Comparison of ENCODE assay signal across 17 cellular contexts in the genomic region with DNA sequence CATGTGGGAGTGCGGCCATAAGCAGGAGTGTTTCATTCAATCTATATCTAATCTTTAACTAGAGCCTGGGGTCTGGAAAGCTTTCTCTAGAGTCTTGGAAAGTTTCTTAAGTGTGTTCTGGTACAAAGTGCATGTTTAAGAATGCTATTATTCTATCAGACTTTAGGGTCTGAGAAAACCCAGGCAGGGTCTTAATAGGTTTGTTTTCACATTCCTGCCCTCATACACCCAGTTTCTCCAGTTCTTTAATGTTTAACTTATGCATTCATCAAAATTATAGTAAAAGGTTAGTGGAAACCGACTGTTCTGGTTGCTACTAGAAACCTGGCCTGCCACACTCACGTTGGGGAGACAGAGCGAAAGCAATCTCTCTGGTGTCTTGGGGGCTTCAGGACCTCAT.
A peak's percentile ranks its signal among the peaks of the same experiment; 100 is the strongest.
DNase-seq lines count a peak whose midpoint lies in the region; ATAC-seq and TF ChIP-seq lines count a peak whose summit lies in the region.
"Had no signal": no experiment of that assay in that cellular context is flagged by ENCODE, and none has a peak within 500 bp of the region (broad histone marks: within the 10 kb centered on the region; RNA-seq: fewer than 3 reads in every experiment).

No MANE protein-coding gene starts in this region.

- no peak overlapping the region for H4K91ac ChIP-seq in mesenchymal stem cell (ENCODE audit: low read length)

- H3K4me1 Mint-ChIP-seq in progenitor cell of endocrine pancreas (ENCODE audit: low read depth) (peaks cover 37% of the 10 kb centered on the region), type B pancreatic cell (ENCODE audit: unreplicated experiment) (no peaks in the 10 kb centered on the region), osteocyte (ENCODE audit: unreplicated experiment) (no peaks in the 10 kb centered on the region)
- H3K4me1 Mint-ChIP-seq: H9, IgD-negative memory B cell had no signal

- H3K4me1 ChIP-seq in Karpas-422 (ENCODE audit: low read length) (no peaks in the 10 kb centered on the region), mesenchymal stem cell (ENCODE audit: control insufficient read depth, insufficient read depth, low read depth, low read length) (peaks cover 2% of the 10 kb centered on the region)

- no peak overlapping the region for H3K18ac ChIP-seq in mesenchymal stem cell (ENCODE audit: low read depth in 1 of 2, low read length in 2 of 2)

- TF ChIP-seq CTCF in progenitor cell of endocrine pancreas (IDR thresholded peaks at IDR 0.05; ENCODE audit: unreplicated experiment) = no peak
- TF ChIP-seq CTCF in type B pancreatic cell (conservative IDR thresholded peaks at IDR 0.05) = no peak
- TF ChIP-seq CTCF in osteocyte (IDR thresholded peaks at IDR 0.05) = no peak
- no peak for TF ChIP-seq CTCF in GM13977 (IDR thresholded peaks at IDR 0.05; ENCODE audit: extremely low read depth, insufficient read depth, missing control alignments)

- H2BK120ac ChIP-seq in mesenchymal stem cell (ENCODE audit: low read depth, low read length) = no peak overlapping the region

- H3K27me3 Mint-ChIP-seq in progenitor cell of endocrine pancreas (no peaks in the 10 kb centered on the region), type B pancreatic cell (no peaks in the 10 kb centered on the region), osteocyte (ENCODE audit: unreplicated experiment) (no peaks in the 10 kb centered on the region)
- H3K27me3 Mint-ChIP-seq: IgD-negative memory B cell had no signal

- H3K36me3 Mint-ChIP-seq in progenitor cell of endocrine pancreas (ENCODE audit: insufficient read depth) = peaks cover 20% of the 10 kb centered on the region
- H3K36me3 Mint-ChIP-seq in type B pancreatic cell = no peaks in the 10 kb centered on the region
- no peaks in the 10 kb centered on the region for H3K36me3 Mint-ChIP-seq in osteocyte (ENCODE audit: unreplicated experiment)
- H3K36me3 Mint-ChIP-seq: IgD-negative memory B cell had no signal

- H3K27me3 ChIP-seq in Karpas-422 (ENCODE audit: low read length) (no peaks in the 10 kb centered on the region), mesenchymal stem cell (ENCODE audit: control insufficient read depth in 1 of 2, insufficient read depth in 1 of 2, low read length in 2 of 2) (no peaks in the 10 kb centered on the region)

- in situ Hi-C loops in GM13977 (cut with MboI; ENCODE audit: low pct_unique_long_range_greater_than_20kb, low sequenced_read_pairs, unreplicated experiment) = no loop called here

- H3K79me1 ChIP-seq in mesenchymal stem cell (replicated peaks; ENCODE audit: low read length, poor library complexity, severe bottlenecking) = no peaks in the 10 kb centered on the region

- no peaks in the 10 kb centered on the region for H3K79me2 ChIP-seq in Karpas-422 (ENCODE audit: low read length)

- H3K36me3 ChIP-seq in Karpas-422 (ENCODE audit: insufficient read depth, low read length) (no peaks in the 10 kb centered on the region), mesenchymal stem cell (ENCODE audit: control insufficient read depth in 1 of 2, insufficient read depth in 2 of 2, low read depth in 1 of 2, low read length in 2 of 2) (no peaks in the 10 kb centered on the region)

- H3K4me3 Mint-ChIP-seq in progenitor cell of endocrine pancreas (ENCODE audit: low read depth) = peak overlapping the region; percentile 57
- peak overlapping the region; percentile 0 for H3K4me3 Mint-ChIP-seq in type B pancreatic cell
- H3K4me3 Mint-ChIP-seq in osteocyte (ENCODE audit: unreplicated experiment) = no peak overlapping the region
- H3K4me3 Mint-ChIP-seq: CD4-positive, alpha-beta T cell; H9 had no signal

- H3K23ac ChIP-seq in mesenchymal stem cell (ENCODE audit: low read length in 2 of 2) = no peak overlapping the region

- H4K8ac ChIP-seq in mesenchymal stem cell (ENCODE audit: low read length) = no peak overlapping the region

- H2BK5ac ChIP-seq in mesenchymal stem cell (ENCODE audit: low read depth, low read length, poor library complexity, severe bottlenecking) = no peak overlapping the region

- DNase-seq in Karpas-422 (peak; percentile 5), mesenchymal stem cell (no peak), progenitor cell of endocrine pancreas (ENCODE audit: low spot score, unreplicated experiment) (no peak), type B pancreatic cell (ENCODE audit: extremely low spot score, unreplicated experiment) (no peak), HUDEP-2 (lab: John Stamatoyannopoulos, UW; ENCODE audit: unreplicated experiment in 76 of 76) (no peak), osteocyte (ENCODE audit: extremely low spot score, unreplicated experiment) (no peak), GM13977 (ENCODE audit: low spot score) (no peak)
- DNase-seq: AML-193; CD4-positive, alpha-beta T cell; DMS79 treated with DMSO at 0.1 percent for 48 hours; GF-D8; H9; KBM-7 had no signal

- H3K9me3 Mint-ChIP-seq in progenitor cell of endocrine pancreas (ENCODE audit: low read depth) (peaks cover 20% of the 10 kb centered on the region), type B pancreatic cell (peaks cover 6% of the 10 kb centered on the region), osteocyte (ENCODE audit: unreplicated experiment) (no peaks in the 10 kb centered on the region)
- H3K9me3 Mint-ChIP-seq: H9, IgD-negative memory B cell had no signal

- no peak overlapping the region for H2BK15ac ChIP-seq in mesenchymal stem cell (ENCODE audit: low read depth, poor library complexity, severe bottlenecking)

- H3K27ac Mint-ChIP-seq in progenitor cell of endocrine pancreas (peak overlapping the region; percentile 95), type B pancreatic cell (peak overlapping the region; percentile 65), osteocyte (ENCODE audit: unreplicated experiment) (no peak overlapping the region)
- H3K27ac Mint-ChIP-seq: CD4-positive, alpha-beta T cell; H9; IgD-negative memory B cell had no signal

- H3K9me3 ChIP-seq in Karpas-422 (ENCODE audit: low read length) = no peaks in the 10 kb centered on the region
- H3K9me3 ChIP-seq in mesenchymal stem cell (ENCODE audit: control insufficient read depth, low read length) = no peaks in the 10 kb centered on the region

- no peak overlapping the region for H2AK5ac ChIP-seq in mesenchymal stem cell (ENCODE audit: low read length, severe bottlenecking)

- no peak overlapping the region for H3K14ac ChIP-seq in mesenchymal stem cell (ENCODE audit: low read length in 2 of 2)

- H2BK12ac ChIP-seq in mesenchymal stem cell (ENCODE audit: low read length in 2 of 2) = no peak overlapping the region

- no peak overlapping the region for H3K4ac ChIP-seq in mesenchymal stem cell (ENCODE audit: low read depth in 1 of 2, low read length in 2 of 2)

- H3K9ac ChIP-seq in Karpas-422 (ENCODE audit: low read length) = no peak overlapping the region
- H3K9ac ChIP-seq in mesenchymal stem cell (ENCODE audit: low read length) = no peak overlapping the region

- no peak overlapping the region for H2AFZ ChIP-seq in Karpas-422 (ENCODE audit: low read length)
- no peak overlapping the region for H2AFZ ChIP-seq in mesenchymal stem cell (ENCODE audit: low read depth, low read length)

- H3K4me2 ChIP-seq in Karpas-422 (ENCODE audit: low read depth, low read length, poor library complexity, severe bottlenecking) (no peak overlapping the region), mesenchymal stem cell (ENCODE audit: low read length, poor library complexity, severe bottlenecking) (peak overlapping the region; percentile 5)

- H3K4me3 ChIP-seq in Karpas-422 (ENCODE audit: low read length) = no peak overlapping the region
- no peak overlapping the region for H3K4me3 ChIP-seq in mesenchymal stem cell (ENCODE audit: insufficient read depth in 1 of 2, low read depth in 1 of 2, low read length in 2 of 2)

- no peak for ATAC-seq in HG02642 (IDR thresholded peaks at IDR 0.05; ENCODE audit: poor library complexity, unreplicated experiment)
- ATAC-seq: HepG2 had no signal

- H4K20me1 ChIP-seq in Karpas-422 (ENCODE audit: insufficient read depth, low read depth, low read length) = no peaks in the 10 kb centered on the region

- H3K27ac ChIP-seq in Karpas-422 (ENCODE audit: low read length) (no peak overlapping the region), mesenchymal stem cell (ENCODE audit: low read length, poor library complexity, severe bottlenecking) (peak overlapping the region; percentile 57)
- H3K27ac ChIP-seq: C4-2B had no signal

- 56% methylated on average over 3 of the region's 4 CpGs for WGBS in mesenchymal stem cell

- no peaks in the 10 kb centered on the region for H3K9me2 ChIP-seq in Karpas-422 (replicated peaks; ENCODE audit: insufficient read depth, low read length)
